ENCODE assay signal across 8 cellular contexts in genomic region chr1:32652244-32652962, GRCh38. TPM values are rescaled to one million over a fixed set of nuclear protein-coding genes. Genes with fewer than 3 reads are reported as not detected.
DNase-seq lines count a peak whose midpoint lies in the region; ATAC-seq and TF ChIP-seq lines count a peak whose summit lies in the region.

No MANE protein-coding gene starts in this region.

- peak overlapping the region; percentile 74 for H3K27ac ChIP-seq in OCI-LY3 (ENCODE audit: low read length)
- no peak overlapping the region for H3K27ac ChIP-seq in endodermal cell (ENCODE audit: low read depth, low read length)
- no peak overlapping the region for H3K27ac ChIP-seq in ovary

- H2AFZ ChIP-seq in OCI-LY3 (ENCODE audit: low read depth, low read length): no peak overlapping the region

- no peak for TF ChIP-seq POLR2A in ovary (IDR thresholded peaks at IDR 0.05)

- no peaks in the 10 kb centered on the region for H3K27me3 ChIP-seq in OCI-LY3 (ENCODE audit: low read depth, low read length)
- no peaks in the 10 kb centered on the region for H3K27me3 ChIP-seq in endodermal cell (ENCODE audit: control insufficient read depth, insufficient read depth, low read length, poor library complexity, severe bottlenecking)
- H3K27me3 ChIP-seq in ovary: no peaks in the 10 kb centered on the region

- WGBS in endodermal cell (ENCODE audit: insufficient coverage in 1 of 2, insufficient read length in 1 of 2), 2 experiments: 91 to 95% methylated on average over 12 to 15 of the region's 16 CpGs
- 77 to 83% (median 77%) methylated on average over 16 of the region's 16 CpGs for WGBS in ovary, 3 donors

- peaks cover 89% of the 10 kb centered on the region for H3K79me2 ChIP-seq in OCI-LY3 (ENCODE audit: low read length)

- H3K9me3 ChIP-seq in OCI-LY3 (ENCODE audit: insufficient read depth, low read length): no peaks in the 10 kb centered on the region
- H3K9me3 ChIP-seq in endodermal cell (ENCODE audit: control insufficient read depth, low read length): peaks cover 9% of the 10 kb centered on the region
- no peaks in the 10 kb centered on the region for H3K9me3 ChIP-seq in ovary

- DNase-seq in Calu3: no peak
- DNase-seq in endodermal cell: no peak
- no peak for DNase-seq in ovary
- no peak for DNase-seq in AML-193 (lab: John Stamatoyannopoulos, UW)
- DNase-seq in SHP77 (lab: John Stamatoyannopoulos, UW): no peak

- no TSS peak for BruUV-seq in Calu3 (replicated peaks; lab: Mats Ljungman, UMichigan)

- CTCF ChIA-PET in Calu3 (lab: Charles Lee): no interaction called here

- H3K27ac Mint-ChIP-seq in Calu3 (ENCODE audit: unreplicated experiment): peak overlapping the region; percentile 100
- H3K27ac Mint-ChIP-seq in endodermal cell: peak overlapping the region; percentile 100

- H3K9me3 Mint-ChIP-seq in Calu3 (ENCODE audit: low read depth, unreplicated experiment) (no peaks in the 10 kb centered on the region), endodermal cell (peaks cover 7% of the 10 kb centered on the region)

- H3K4me1 Mint-ChIP-seq in Calu3 (ENCODE audit: low read depth, unreplicated experiment) (peaks cover 9% of the 10 kb centered on the region), endodermal cell (peaks cover 18% of the 10 kb centered on the region)

- ATAC-seq in GM18498 (IDR thresholded peaks at IDR 0.05; ENCODE audit: unreplicated experiment) (no peak), GM21723 (IDR thresholded peaks at IDR 0.05; ENCODE audit: unreplicated experiment) (no peak)

- H3K4me3 ChIP-seq in OCI-LY3 (ENCODE audit: low read length): peak overlapping the region; percentile 82
- H3K4me3 ChIP-seq in endodermal cell (ENCODE audit: low read length): peak overlapping the region; percentile 88
- H3K4me3 ChIP-seq in ovary: peak overlapping the region; percentile 54

- H3K36me3 Mint-ChIP-seq in Calu3 (ENCODE audit: insufficient read depth, unreplicated experiment) (peaks cover 76% of the 10 kb centered on the region), endodermal cell (ENCODE audit: low read depth) (peaks cover 74% of the 10 kb centered on the region)

- peak overlapping the region; percentile 73 for H3K4me2 ChIP-seq in OCI-LY3 (ENCODE audit: low read length)

- H3K27me3 Mint-ChIP-seq in Calu3 (ENCODE audit: unreplicated experiment): no peaks in the 10 kb centered on the region
- H3K27me3 Mint-ChIP-seq in endodermal cell (ENCODE audit: insufficient read depth): no peaks in the 10 kb centered on the region

- H3K4me3 Mint-ChIP-seq in Calu3 (ENCODE audit: low read depth, unreplicated experiment): peak overlapping the region; percentile 94
- peak overlapping the region; percentile 95 for H3K4me3 Mint-ChIP-seq in endodermal cell

- H3K9ac ChIP-seq in OCI-LY3 (ENCODE audit: low read length) (peak overlapping the region; percentile 91), endodermal cell (ENCODE audit: extremely low read depth, low read length, poor library complexity, severe bottlenecking) (peak overlapping the region; percentile 97)

- intact Hi-C loops in Calu3 (cut with micrococcal nuclease; ENCODE audit: unreplicated experiment): no loop called here
- intact Hi-C loops in ovary (cut with DNase I): loop anchor here in 1 of 4 donors (10.0 kb wide), 1 partner anchor 52 kb away; the partner anchor contains the start of gene SYNC

- H3K4me1 ChIP-seq in OCI-LY3 (ENCODE audit: low read length): peaks cover 23% of the 10 kb centered on the region
- H3K4me1 ChIP-seq in endodermal cell (ENCODE audit: control insufficient read depth, insufficient read depth, low read length): no peaks in the 10 kb centered on the region
- peaks cover 7% of the 10 kb centered on the region for H3K4me1 ChIP-seq in ovary (ENCODE audit: insufficient read depth)

- no peak for TF ChIP-seq EP300 in ovary (IDR thresholded peaks at IDR 0.05)

- no peak for TF ChIP-seq CTCF in Calu3 (IDR thresholded peaks at IDR 0.05; ENCODE audit: unreplicated experiment)
- TF ChIP-seq CTCF in OCI-LY3 (IDR thresholded peaks at IDR 0.05; ENCODE audit: low read depth, low read length): no peak
- TF ChIP-seq CTCF in endodermal cell (conservative IDR thresholded peaks at IDR 0.05): no peak
- no peak for TF ChIP-seq CTCF in ovary (IDR thresholded peaks at IDR 0.05)

- H3K36me3 ChIP-seq in OCI-LY3 (replicated peaks; ENCODE audit: low read depth, low read length): peaks cover 34% of the 10 kb centered on the region
- peaks cover 65% of the 10 kb centered on the region for H3K36me3 ChIP-seq in endodermal cell (ENCODE audit: control insufficient read depth, insufficient read depth, low read length)
- H3K36me3 ChIP-seq in ovary: no peaks in the 10 kb centered on the region

- peaks cover 11% of the 10 kb centered on the region; the same call in 1 of the 2 replicates for H4K20me1 ChIP-seq in OCI-LY3 (ENCODE audit: insufficient read depth, low read length)

RNA-seq across cellular contexts. Expression of gene RBBP4, which starts 1.4 kb away (rescaled TPM):
- 232 and 242 TPM in 2 replicates for total RNA-seq in Calu3 (2022)
- 100 to 1,000 TPM; 521 to 678 TPM for total RNA-seq in endodermal cell
- polyA plus RNA-seq in endodermal cell (2013, experiment 1 of 2): 360 TPM
- polyA plus RNA-seq in endodermal cell (2013, experiment 2 of 2): 346 TPM
- total RNA-seq in ovary: 100 to 1,000 TPM in 6 of 7 donors, 10 to 100 TPM in 1; 86.3 to 223 (median 191) TPM
- 100 to 1,000 TPM in 1 of 2 donors, 10 to 100 TPM in 1; 78.2 to 117 TPM for polyA plus RNA-seq in ovary

RNA-seq across cellular contexts. Expression of gene ZBTB8OS, which starts 2.1 kb away (rescaled TPM):
- total RNA-seq in Calu3 (2022) (48.3 and 51.6 TPM in 2 replicates), endodermal cell (10 to 100 TPM; 85.1 to 99.4 TPM), ovary (10 to 100 TPM; 20.1 to 37.0 (median 27.8) TPM)
- 47.4 TPM for polyA plus RNA-seq in endodermal cell (2013, experiment 1 of 2)
- 49.6 TPM for polyA plus RNA-seq in endodermal cell (2013, experiment 2 of 2)
- polyA plus RNA-seq in ovary: 10 to 100 TPM; 20.9 to 25.5 TPM

RNA-seq across cellular contexts. Expression of gene SYNC, which starts 50.2 kb away (rescaled TPM):
- total RNA-seq in Calu3 (2022): 0.19 and 0.51 TPM in 2 replicates
- under 1 TPM in 1 of 2 donors, not detected in 1; 0.18 TPM for total RNA-seq in endodermal cell
- polyA plus RNA-seq in endodermal cell (2013, experiment 1 of 2): 0.32 TPM
- polyA plus RNA-seq in endodermal cell (2013, experiment 2 of 2): 0.37 TPM
- total RNA-seq in ovary: 10 to 100 TPM in 3 of 7 donors, 1 to 10 TPM in 4; 3.2 to 13.5 (median 9.8) TPM
- polyA plus RNA-seq in ovary: 10 to 100 TPM in 1 of 2 donors, 1 to 10 TPM in 1; 3.0 to 10.6 TPM
